Comparison of ENCODE assay signal across 33 cellular contexts in the genomic region with DNA sequence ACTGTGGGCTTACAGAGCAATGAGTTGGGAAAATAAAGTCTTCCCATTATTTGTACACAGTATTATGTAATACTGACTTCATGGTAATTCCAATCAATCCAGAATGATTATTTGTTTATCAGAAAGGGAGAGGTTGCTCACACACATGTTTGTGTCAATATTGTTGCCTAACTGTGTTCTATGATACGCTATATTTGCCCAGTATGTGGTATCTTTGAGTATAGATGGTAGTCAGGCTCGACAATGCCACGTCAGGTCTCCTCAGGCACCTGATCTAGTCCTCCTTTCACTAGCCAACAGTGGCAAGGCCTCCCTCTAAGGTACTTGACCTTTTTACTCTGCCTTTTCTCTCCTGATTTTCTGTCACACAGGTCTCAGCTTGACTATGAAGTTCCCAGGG.
"Had no signal": no experiment of that assay in that cellular context is flagged by ENCODE, and none has a peak within 500 bp of the region (broad histone marks: within the 10 kb centered on the region; RNA-seq: fewer than 3 reads in every experiment).

No MANE protein-coding gene starts in this region.

- H3K36me3 ChIP-seq: colonic mucosa had no signal

- H3K4me3 Mint-ChIP-seq: activated CD4-positive, alpha-beta memory T cell treated with anti-CD3 and anti-CD28 coated beads for 36 hours; activated CD4-positive, alpha-beta T cell treated with anti-CD3 and anti-CD28 coated beads for 36 hours; activated CD4-positive, alpha-beta T cell treated with anti-CD3 and anti-CD28 coated beads, Interleukin-2, amount 10 ng/mL, durations not matched to agents 24 days and 14 days; activated CD8-positive, alpha-beta memory T cell treated with anti-CD3 and anti-CD28 coated beads, Interleukin-2, amount 10 ng/mL, durations not matched to agents 7 days and 5 days; activated CD8-positive, alpha-beta T cell treated with anti-CD3 and anti-CD28 coated beads, Interleukin-2, amount 10 ng/mL, durations not matched to agents 7 days and 5 days; activated naive CD4-positive, alpha-beta T cell treated with anti-CD3 and anti-CD28 coated beads for 36 hours; activated naive CD4-positive, alpha-beta T cell treated with anti-CD3 and anti-CD28 coated beads, Interleukin-2, amount 50 U/mL, for 24 hours; activated naive CD8-positive, alpha-beta T cell treated with anti-CD3 and anti-CD28 coated beads for 36 hours; activated naive CD8-positive, alpha-beta T cell treated with anti-CD3 and anti-CD28 coated beads, Interleukin-2, amount 50 U/mL, for 24 hours; endodermal cell had no signal

- H3K9me3 Mint-ChIP-seq: activated CD4-positive, alpha-beta memory T cell treated with anti-CD3 and anti-CD28 coated beads for 36 hours; activated CD4-positive, alpha-beta T cell treated with anti-CD3 and anti-CD28 coated beads, Interleukin-2, amount 10 ng/mL, durations not matched to agents 24 days and 14 days; activated naive CD4-positive, alpha-beta T cell treated with anti-CD3 and anti-CD28 coated beads for 36 hours; activated naive CD4-positive, alpha-beta T cell treated with anti-CD3 and anti-CD28 coated beads, Interleukin-2, amount 50 U/mL, for 24 hours; activated naive CD8-positive, alpha-beta T cell treated with anti-CD3 and anti-CD28 coated beads for 36 hours; activated naive CD8-positive, alpha-beta T cell treated with anti-CD3 and anti-CD28 coated beads, Interleukin-2, amount 50 U/mL, for 24 hours; activated T-helper 2 cell treated with anti-CD3 and anti-CD28 coated beads, Interferon-gamma antibody, Interleukin-2, Interleukin-4, amounts not matched to agents 10 μg/mL and 5 μg/mL and 100 μg/mL, durations not matched to agents 14 hours and 24 hours and 36 hours; endodermal cell had no signal

- ATAC-seq: activated CD4-positive, alpha-beta T cell treated with anti-CD3 and anti-CD28 coated beads for 36 hours; activated CD8-positive, alpha-beta memory T cell treated with anti-CD3 and anti-CD28 coated beads, Interleukin-2, amount 10 ng/mL, durations not matched to agents 7 days and 5 days; activated CD8-positive, alpha-beta T cell treated with anti-CD3 and anti-CD28 coated beads, Interleukin-2, amount 10 ng/mL, durations not matched to agents 7 days and 5 days; activated naive CD8-positive, alpha-beta T cell treated with anti-CD3 and anti-CD28 coated beads, Interleukin-2, amount 50 U/mL, for 24 hours; body of pancreas; foreskin keratinocyte; gastrocnemius medialis; heart right ventricle had no signal

- H3K9me3 ChIP-seq: adrenal gland, body of pancreas, colonic mucosa, esophagus muscularis mucosa, gastrocnemius medialis, heart right ventricle had no signal

- H3K27me3 ChIP-seq: adrenal gland, body of pancreas, cardiac muscle cell, colonic mucosa, esophagus muscularis mucosa, foreskin keratinocyte, gastrocnemius medialis, heart right ventricle had no signal

- DNase-seq: activated CD4-positive, alpha-beta memory T cell treated with anti-CD3 and anti-CD28 coated beads for 36 hours; activated CD4-positive, alpha-beta T cell treated with anti-CD3 and anti-CD28 coated beads for 36 hours; activated CD4-positive, alpha-beta T cell treated with anti-CD3 and anti-CD28 coated beads, Interleukin-2, amount 10 ng/mL, durations not matched to agents 24 days and 14 days; activated CD4-positive, CD25-positive, alpha-beta regulatory T cell; activated CD4-positive, CD25-positive, alpha-beta regulatory T cell treated with anti-CD3 and anti-CD28 coated beads, Interleukin-2, amount 50 U/mL, for 72 hours; activated CD8-positive, alpha-beta memory T cell treated with anti-CD3 and anti-CD28 coated beads, Interleukin-2, amount 10 ng/mL, durations not matched to agents 7 days and 5 days; activated CD8-positive, alpha-beta memory T cell treated with anti-CD3 and anti-CD28 coated beads, Interleukin-2, amount 50 U/mL, for 4 hours; activated CD8-positive, alpha-beta T cell treated with anti-CD3 and anti-CD28 coated beads, Interleukin-2, amount 10 ng/mL, durations not matched to agents 7 days and 5 days; activated effector memory CD4-positive, alpha-beta T cell treated with anti-CD3 and anti-CD28 coated beads, Interleukin-2, amount 50 U/mL, for 16 hours; activated naive CD4-positive, alpha-beta T cell treated with anti-CD3 and anti-CD28 coated beads for 36 hours; activated naive CD8-positive, alpha-beta T cell treated with anti-CD3 and anti-CD28 coated beads for 36 hours; activated naive CD8-positive, alpha-beta T cell treated with anti-CD3 and anti-CD28 coated beads, Interleukin-2, amount 50 U/mL, for 24 hours; activated T-cell treated with anti-CD3 and anti-CD28 coated beads, Interleukin-2, amount 50 U/mL, for 1 hour; adrenal gland; amygdala; aorta; body of pancreas; central memory CD4-positive, alpha-beta T cell; cerebellar nuclear complex; colonic mucosa; effector memory CD4-positive, alpha-beta T cell; endodermal cell; erythroblast; foreskin keratinocyte; gastrocnemius medialis; glutamatergic neuron; heart right ventricle; T-helper 1 cell; T-helper 2 cell had no signal

- H3K27ac Mint-ChIP-seq: activated CD4-positive, alpha-beta memory T cell treated with anti-CD3 and anti-CD28 coated beads for 36 hours; activated CD4-positive, alpha-beta T cell treated with anti-CD3 and anti-CD28 coated beads, Interleukin-2, amount 10 ng/mL, durations not matched to agents 24 days and 14 days; activated naive CD4-positive, alpha-beta T cell treated with anti-CD3 and anti-CD28 coated beads for 36 hours; activated naive CD8-positive, alpha-beta T cell treated with anti-CD3 and anti-CD28 coated beads for 36 hours; activated naive CD8-positive, alpha-beta T cell treated with anti-CD3 and anti-CD28 coated beads, Interleukin-2, amount 50 U/mL, for 24 hours; endodermal cell had no signal

- H3K4me1 Mint-ChIP-seq: activated CD4-positive, alpha-beta T cell treated with anti-CD3 and anti-CD28 coated beads for 36 hours had no signal

- H3K27me3 Mint-ChIP-seq: activated CD4-positive, alpha-beta memory T cell treated with anti-CD3 and anti-CD28 coated beads for 36 hours; activated CD4-positive, alpha-beta T cell treated with anti-CD3 and anti-CD28 coated beads for 36 hours; activated CD4-positive, alpha-beta T cell treated with anti-CD3 and anti-CD28 coated beads, Interleukin-2, amount 10 ng/mL, durations not matched to agents 24 days and 14 days; activated CD8-positive, alpha-beta memory T cell treated with anti-CD3 and anti-CD28 coated beads, Interleukin-2, amount 10 ng/mL, durations not matched to agents 7 days and 5 days; activated naive CD4-positive, alpha-beta T cell treated with anti-CD3 and anti-CD28 coated beads, Interleukin-2, amount 50 U/mL, for 24 hours; activated naive CD8-positive, alpha-beta T cell treated with anti-CD3 and anti-CD28 coated beads for 36 hours; activated naive CD8-positive, alpha-beta T cell treated with anti-CD3 and anti-CD28 coated beads, Interleukin-2, amount 50 U/mL, for 24 hours had no signal

- H3K4me1 ChIP-seq: adrenal gland, body of pancreas, colonic mucosa, gastrocnemius medialis had no signal

- H3K27ac ChIP-seq: adrenal gland, body of pancreas, cardiac muscle cell, colonic mucosa, esophagus muscularis mucosa, foreskin keratinocyte, gastrocnemius medialis, heart right ventricle had no signal

- H3K4me3 ChIP-seq: adrenal gland, body of pancreas, cardiac muscle cell, colonic mucosa, esophagus muscularis mucosa, gastrocnemius medialis, heart right ventricle had no signal
